8 cellular contexts compared by ENCODE assay signal in genomic region chr5:61327761-61328753, GRCh38. TPM values are rescaled to one million over a fixed set of nuclear protein-coding genes. Genes with fewer than 3 reads are reported as not detected.
A peak's percentile ranks its signal among the peaks of the same experiment; 100 is the strongest.
DNase-seq lines count a peak whose midpoint lies in the region; ATAC-seq and TF ChIP-seq lines count a peak whose summit lies in the region.

No MANE protein-coding gene starts in this region.

- peaks cover 21% of the 10 kb centered on the region for H3K27me3 Mint-ChIP-seq in progenitor cell of endocrine pancreas

- POLR2A ChIA-PET in A673 (lab: Charles Lee; ENCODE audit: low non-redundant PET), result no interaction called here

- no peaks in the 10 kb centered on the region for H3K36me3 Mint-ChIP-seq in progenitor cell of endocrine pancreas (ENCODE audit: insufficient read depth)

- DNase-seq in A673 (ENCODE audit: low spot score) (peak; percentile 80), amniotic epithelial cell (ENCODE audit: low read depth) (peak; percentile 90), progenitor cell of endocrine pancreas (ENCODE audit: low spot score, unreplicated experiment) (no peak), right cardiac atrium (no peak), posterior cingulate gyrus (no peak), omental fat pad (ENCODE audit: low spot score) (no peak)

- intact Hi-C loops in A673 (cut with micrococcal nuclease; ENCODE audit: unreplicated experiment) (loop anchor here (10.0 kb wide), 1 partner anchor 607 kb away; no protein-coding TSS in a partner anchor), right cardiac atrium (cut with DNase I) (no loop called here), posterior cingulate gyrus (cut with DNase I) (loop anchor here (5.0 kb wide), 1 partner anchor 156 kb away; no protein-coding TSS in a partner anchor)

- peak; percentile 26 for ATAC-seq in GM19035 (IDR thresholded peaks at IDR 0.05; ENCODE audit: unreplicated experiment)
- ATAC-seq in HG03565 (IDR thresholded peaks at IDR 0.05; ENCODE audit: unreplicated experiment), result peak; percentile 38
- ATAC-seq in right cardiac atrium, result no peak
- ATAC-seq in omental fat pad (ENCODE audit: low FRiP score), result no peak

- peaks cover 23% of the 10 kb centered on the region for H3K4me1 ChIP-seq in A673 (ENCODE audit: insufficient read depth, low read length, poor library complexity, severe bottlenecking)
- H3K4me1 ChIP-seq in right cardiac atrium (ENCODE audit: control insufficient read depth, insufficient read depth, low read length), result no peaks in the 10 kb centered on the region

- H3K9me3 ChIP-seq in A673 (ENCODE audit: low read depth, low read length, poor library complexity, severe bottlenecking) (no peaks in the 10 kb centered on the region), right cardiac atrium (ENCODE audit: control insufficient read depth, low read length) (no peaks in the 10 kb centered on the region)

- H3K9me3 Mint-ChIP-seq in progenitor cell of endocrine pancreas (ENCODE audit: low read depth), result no peaks in the 10 kb centered on the region

- no peaks in the 10 kb centered on the region for H3K36me3 ChIP-seq in A673 (ENCODE audit: insufficient read depth, low read length, poor library complexity, severe bottlenecking)

- H3K27ac ChIP-seq in A673 (ENCODE audit: low read depth, low read length, poor library complexity, severe bottlenecking) (no peak overlapping the region), right cardiac atrium (ENCODE audit: low read length) (no peak overlapping the region)

- peak; percentile 42; the same call in 1 of the 2 replicates for TF ChIP-seq CTCF in A673 (conservative IDR thresholded peaks at IDR 0.05; ENCODE audit: low read depth, low read length)
- no peak for TF ChIP-seq CTCF in progenitor cell of endocrine pancreas (IDR thresholded peaks at IDR 0.05; ENCODE audit: unreplicated experiment)
- no peak for TF ChIP-seq CTCF in omental fat pad (IDR thresholded peaks at IDR 0.05)

- H3K4me3 ChIP-seq in A673 (ENCODE audit: low read depth, low read length, poor library complexity, severe bottlenecking) (no peak overlapping the region), right cardiac atrium (ENCODE audit: low read length) (no peak overlapping the region)

- CTCF ChIA-PET in A673 (lab: Charles Lee), result no interaction called here

- H3K27me3 ChIP-seq in A673 (replicated peaks; ENCODE audit: insufficient read depth, low read depth, low read length, poor library complexity) (no peaks in the 10 kb centered on the region), right cardiac atrium (ENCODE audit: control insufficient read depth, insufficient read depth) (no peaks in the 10 kb centered on the region)

- H3K4me3 Mint-ChIP-seq in progenitor cell of endocrine pancreas (ENCODE audit: low read depth), result no peak overlapping the region

- H3K4me1 Mint-ChIP-seq in progenitor cell of endocrine pancreas (ENCODE audit: low read depth), result peaks cover 19% of the 10 kb centered on the region

- 77% methylated on average over 6 of the region's 6 CpGs for WGBS in right cardiac atrium

- peak overlapping the region; percentile 47 for H3K27ac Mint-ChIP-seq in progenitor cell of endocrine pancreas

- BruUV-seq in A673 (replicated peaks; lab: Mats Ljungman, UMichigan), result no TSS peak

RNA-seq across cellular contexts. Expression of gene ZSWIM6, which starts 4.0 kb away (rescaled TPM):
- 43.9 and 47.3 TPM in 2 replicates for total RNA-seq in A673 (2021)
- total RNA-seq in progenitor cell of endocrine pancreas, result 33.4 and 35.2 TPM in 2 replicates
- total RNA-seq in right cardiac atrium, result 1 to 10 TPM; 6.3 to 7.9 (median 7.3) TPM
- 2.5 TPM for polyA plus RNA-seq in right cardiac atrium
- total RNA-seq in omental fat pad, result 10 to 100 TPM in 3 of 4 donors, 1 to 10 TPM in 1; 9.7 to 31.1 (median 18.6) TPM

Comparison
In these comparisons a context has a peak if more than half of its experiments do, and no peak if none do; other contexts are left out.
1. DNase-seq: peak in A673 (single experiment) and amniotic epithelial cell (single experiment); none in progenitor cell of endocrine pancreas (single experiment), right cardiac atrium (0 of 3), posterior cingulate gyrus (0 of 10) and omental fat pad (single experiment).
2. ATAC-seq: peak in GM19035 (single experiment) and HG03565 (single experiment); none in right cardiac atrium (0 of 2) and omental fat pad (single experiment).
3. intact Hi-C loops: an anchor here in A673 (10.0 kb wide) and posterior cingulate gyrus (5.0 kb wide); none called in right cardiac atrium.